ENCODE assay signal across 8 cellular contexts in genomic region chr18:58863539-58864145, GRCh38. TPM values are rescaled to one million over a fixed set of nuclear protein-coding genes. Genes with fewer than 3 reads are reported as not detected.
DNase-seq lines count a peak whose midpoint lies in the region; ATAC-seq and TF ChIP-seq lines count a peak whose summit lies in the region.

No MANE protein-coding gene starts in this region.

- DNase-seq in activated effector memory CD4-positive, alpha-beta T cell treated with anti-CD3 and anti-CD28 coated beads, Interleukin-2, amount 50 U/mL, for 16 hours, result peak; percentile 74
- DNase-seq in activated effector memory CD4-positive, alpha-beta T cell treated with Interleukin-2 at 50 U/mL for 16 hours, result no peak
- peak; percentile 56 for DNase-seq in M059J (ENCODE audit: low read depth)
- peak in 3 of 4 experiments; percentile 4 to 20 (median 9) for DNase-seq in activated naive CD4-positive, alpha-beta T cell (lab: John Stamatoyannopoulos, UW)
- peak; percentile 62 for DNase-seq in globus pallidus (ENCODE audit: low spot score)
- no peak for DNase-seq in omental fat pad (ENCODE audit: low spot score)

- ATAC-seq in omental fat pad (ENCODE audit: low FRiP score) (peak; percentile 49), GM21619 (IDR thresholded peaks at IDR 0.05; ENCODE audit: unreplicated experiment) (no peak), GM21737 (IDR thresholded peaks at IDR 0.05; ENCODE audit: unreplicated experiment) (no peak)

- TF ChIP-seq CTCF in omental fat pad (IDR thresholded peaks at IDR 0.05), result no peak

RNA-seq across cellular contexts. Expression of gene ZNF532, which starts 1.0 kb away (rescaled TPM):
- 52.2 and 60.9 TPM in 2 replicates for total RNA-seq in M059J (2014; rRNA removed; shearing (Covaris generic))
- total RNA-seq in omental fat pad, result 10 to 100 TPM; 41.7 to 73.6 (median 53.3) TPM

Comparison
In these comparisons a context has a peak if more than half of its experiments do, and no peak if none do; other contexts are left out.
1. DNase-seq: peak in activated effector memory CD4-positive, alpha-beta T cell treated with anti-CD3 and anti-CD28 coated beads, Interleukin-2, amount 50 U/mL, for 16 hours (single experiment), M059J (single experiment), activated naive CD4-positive, alpha-beta T cell (3 of 4) and globus pallidus (single experiment); none in activated effector memory CD4-positive, alpha-beta T cell treated with Interleukin-2 at 50 U/mL for 16 hours (single experiment) and omental fat pad (single experiment).